Comparison of ENCODE assay signal across 29 cellular contexts in genomic region chr16:50523710-50524109, GRCh38.
"Had no signal": no experiment of that assay in that cellular context is flagged by ENCODE, and none has a peak within 500 bp of the region (broad histone marks: within the 10 kb centered on the region; RNA-seq: fewer than 3 reads in every experiment).

No MANE protein-coding gene starts in this region.

- H3K27ac ChIP-seq: breast epithelium, KMS-11, SJCRH30, VCaP had no signal

- DNase-seq: activated CD4-positive, alpha-beta memory T cell treated with anti-CD3 and anti-CD28 coated beads, Interleukin-2, amount 10 ng/mL, durations not matched to agents 7 days and 5 days; activated CD4-positive, alpha-beta T cell treated with anti-CD3 and anti-CD28 coated beads, Interleukin-2, amount 50 U/mL, for 1 hour; activated CD4-positive, CD25-positive, alpha-beta regulatory T cell; activated CD8-positive, alpha-beta memory T cell treated with anti-CD3 and anti-CD28 coated beads, Interleukin-2, amount 50 U/mL, for 4 hours; activated effector memory CD4-positive, alpha-beta T cell treated with Interleukin-2 at 50 U/mL for 16 hours; activated naive CD4-positive, alpha-beta T cell; activated T-cell treated with anti-CD3 and anti-CD28 coated beads, Interleukin-2, amount 50 U/mL, for 1 hour; aorta; NCI-H1092 treated with DMSO at 0.1 percent for 48 hours; NCI-H1417 treated with DMSO at 0.1 percent for 48 hours; NCI-H1694; NCI-H2029; NCI-H2107; NCI-H345; NCI-H510A treated with DMSO at 0.1 percent for 48 hours; NCI-H69; NK-92 treated with Interleukin-12 subunit alpha and Interleukin-12 subunit beta, amount 100 ng/mL, for 24 hours; OCI-M1; RPMI8226; SJCRH30; SK-N-SH; T-helper 1 cell had no signal

- H3K4me1 Mint-ChIP-seq: activated CD4-positive, alpha-beta memory T cell treated with anti-CD3 and anti-CD28 coated beads, Interleukin-2, amount 10 ng/mL, durations not matched to agents 7 days and 5 days; activated naive CD4-positive, alpha-beta T cell treated with anti-CD3 and anti-CD28 coated beads, Interleukin-2, amount 50 U/mL, for 24 hours had no signal

- H3K4me3 Mint-ChIP-seq: activated CD4-positive, alpha-beta memory T cell treated with anti-CD3 and anti-CD28 coated beads, Interleukin-2, amount 10 ng/mL, durations not matched to agents 7 days and 5 days; activated naive CD4-positive, alpha-beta T cell treated with anti-CD3 and anti-CD28 coated beads, Interleukin-2, amount 50 U/mL, for 24 hours; activated T-helper 1 cell treated with anti-CD3 and anti-CD28 coated beads, Interleukin-12 subunit alpha, Interleukin-12 subunit beta, Interleukin-2, Interleukin-4 antibody, amounts not matched to agents 30 ng/mL and 10 ng/mL and 1 ng/mL, durations not matched to agents 14 hours and 24 hours and 36 hours had no signal

- H3K9me3 Mint-ChIP-seq: activated naive CD4-positive, alpha-beta T cell treated with anti-CD3 and anti-CD28 coated beads, Interleukin-2, amount 50 U/mL, for 24 hours had no signal

- H3K36me3 Mint-ChIP-seq: activated naive CD4-positive, alpha-beta T cell treated with anti-CD3 and anti-CD28 coated beads, Interleukin-2, amount 50 U/mL, for 24 hours had no signal

- ATAC-seq: Panc1, Right ventricle myocardium inferior had no signal

- H3K27me3 Mint-ChIP-seq: activated naive CD4-positive, alpha-beta T cell treated with anti-CD3 and anti-CD28 coated beads, Interleukin-2, amount 50 U/mL, for 24 hours had no signal
